Comparison of ENCODE assay signal across 39 cellular contexts in the genomic region with DNA sequence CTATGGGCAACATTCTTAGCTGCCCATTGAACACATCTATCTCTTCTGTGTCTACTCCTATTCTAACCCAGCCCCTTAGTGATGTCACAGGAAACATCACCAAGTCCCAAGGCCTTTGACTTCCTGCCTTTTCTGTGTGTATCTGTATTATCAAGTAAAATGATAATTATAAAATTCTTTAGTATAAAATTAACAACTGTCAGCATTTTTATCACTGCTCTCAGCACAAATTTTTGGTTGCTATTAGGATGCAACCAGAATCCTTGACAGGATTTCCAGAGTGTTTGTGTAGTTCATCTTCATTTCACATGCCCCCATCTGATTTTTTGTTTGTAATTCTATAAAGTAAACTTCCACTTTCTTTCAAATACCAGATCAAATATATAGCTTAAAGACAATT. TPM values are rescaled to one million over a fixed set of nuclear protein-coding genes. Genes with fewer than 3 reads are reported as not detected.
"Had no signal": no experiment of that assay in that cellular context is flagged by ENCODE, and none has a peak within 500 bp of the region (broad histone marks: within the 10 kb centered on the region; RNA-seq: fewer than 3 reads in every experiment).

No MANE protein-coding gene starts in this region.

- H3K4me3 ChIP-seq: adrenal gland, body of pancreas, breast epithelium had no signal

- H3K36me3 ChIP-seq: adrenal gland, brain microvascular endothelial cell, breast epithelium, WERI-Rb-1 had no signal

- H3K9me3 ChIP-seq: adrenal gland, body of pancreas, breast epithelium had no signal

- DNase-seq: activated CD4-positive, alpha-beta T cell treated with anti-CD3 and anti-CD28 coated beads for 1 hour; activated CD4-positive, alpha-beta T cell treated with anti-CD3 and anti-CD28 coated beads for 36 hours; activated CD4-positive, alpha-beta T cell treated with anti-CD3 and anti-CD28 coated beads for 48 hours; activated CD4-positive, alpha-beta T cell treated with anti-CD3 and anti-CD28 coated beads, Interleukin-2, amount 10 ng/mL, durations not matched to agents 7 days and 5 days; activated CD4-positive, alpha-beta T cell treated with anti-CD3 and anti-CD28 coated beads, Interleukin-2, amount 50 U/mL, for 48 hours; activated CD4-positive, CD25-positive, alpha-beta regulatory T cell; activated CD8-positive, alpha-beta memory T cell treated with anti-CD3 and anti-CD28 coated beads, Interleukin-2, amount 50 U/mL, for 4 hours; activated CD8-positive, alpha-beta T cell treated with anti-CD3 and anti-CD28 coated beads for 36 hours; activated effector memory CD4-positive, alpha-beta T cell treated with anti-CD3 and anti-CD28 coated beads, Interleukin-2, amount 50 U/mL, for 16 hours; activated gamma-delta T cell treated with Interleukin-2 at 50 U/mL for 16 hours; activated naive CD4-positive, alpha-beta T cell; activated naive CD4-positive, alpha-beta T cell treated with anti-CD3 and anti-CD28 coated beads for 36 hours; activated naive CD4-positive, alpha-beta T cell treated with anti-CD3 and anti-CD28 coated beads, Interleukin-2, amount 50 U/mL, for 16 hours; activated naive CD8-positive, alpha-beta T cell treated with anti-CD3 and anti-CD28 coated beads for 36 hours; activated T-cell treated with anti-CD3 and anti-CD28 coated beads for 4 hours; activated T-cell treated with anti-CD3 and anti-CD28 coated beads, Interleukin-2, amount 50 U/mL, for 1 hour; activated T-cell treated with anti-CD3 and anti-CD28 coated beads, Interleukin-2, amount 50 U/mL, for 4 hours; activated T-cell treated with anti-CD3 and anti-CD28 coated beads, Interleukin-2, amount 50 U/mL, for 72 hours; adrenal gland; amniotic stem cell; aorta; body of pancreas; brain microvascular endothelial cell; central memory CD4-positive, alpha-beta T cell; T-helper 2 cell; T-helper 9 cell; WERI-Rb-1 had no signal

- H3K4me1 ChIP-seq: adrenal gland, body of pancreas, breast epithelium had no signal

- H3K27me3 ChIP-seq: adrenal gland, body of pancreas, brain microvascular endothelial cell, breast epithelium had no signal

- FAIRE-seq: astrocyte, colon, TTC549 had no signal

- ATAC-seq: activated CD4-positive, alpha-beta T cell treated with anti-CD3 and anti-CD28 coated beads for 36 hours; activated CD4-positive, CD25-positive, alpha-beta regulatory T cell treated with anti-CD3 and anti-CD28 coated beads, Interleukin-2, amount 50 U/mL, for 24 hours; activated CD8-positive, alpha-beta T cell treated with anti-CD3 and anti-CD28 coated beads for 36 hours; activated naive CD4-positive, alpha-beta T cell treated with anti-CD3 and anti-CD28 coated beads, Interleukin-2, amount 50 U/mL, for 72 hours; activated T-cell treated with anti-CD3 and anti-CD28 coated beads, Interleukin-2, amount 50 U/mL, for 4 hours; activated T-cell treated with anti-CD3 and anti-CD28 coated beads, Interleukin-2, amount 50 U/mL, for 72 hours; activated T-helper 17 cell treated with anti-CD3 and anti-CD28 coated beads, Interleukin-2, amount 50 U/mL, for 72 hours; body of pancreas; WTC11 had no signal

- H3K27ac ChIP-seq: adrenal gland, body of pancreas, brain microvascular endothelial cell, breast epithelium, WERI-Rb-1 had no signal

RNA-seq across cellular contexts. Expression of gene OR10Z1, which starts 33.8 kb away (rescaled TPM):
- total RNA-seq: activated CD4-positive, alpha-beta T cell treated with anti-CD3 and anti-CD28 coated beads for 36 hours; activated CD4-positive, alpha-beta T cell treated with anti-CD3 and anti-CD28 coated beads, Interleukin-2, amount 10 ng/mL, durations not matched to agents 7 days and 5 days; activated CD8-positive, alpha-beta memory T cell treated with anti-CD3 and anti-CD28 coated beads for 36 hours; activated CD8-positive, alpha-beta T cell treated with anti-CD3 and anti-CD28 coated beads for 36 hours; activated naive CD4-positive, alpha-beta T cell treated with anti-CD3 and anti-CD28 coated beads for 36 hours; activated naive CD4-positive, alpha-beta T cell treated with anti-CD3 and anti-CD28 coated beads, Interleukin-2, amount 50 U/mL, for 72 hours; activated naive CD8-positive, alpha-beta T cell treated with anti-CD3 and anti-CD28 coated beads for 36 hours; activated T-cell treated with anti-CD3 and anti-CD28 coated beads, Interleukin-2, amount 50 U/mL, for 4 hours; activated T-cell treated with anti-CD3 and anti-CD28 coated beads, Interleukin-2, amount 50 U/mL, for 72 hours; activated T-helper 1 cell treated with anti-CD3 and anti-CD28 coated beads, Interleukin-12 subunit alpha, Interleukin-12 subunit beta, Interleukin-2, Interleukin-4 antibody, amounts not matched to agents 30 ng/mL and 10 ng/mL and 1 ng/mL, durations not matched to agents 14 hours and 24 hours and 36 hours; activated T-helper 17 cell treated with anti-CD3 and anti-CD28 coated beads, Interleukin-2, amount 50 U/mL, for 72 hours; adrenal gland; aorta; astrocyte; body of pancreas; breast epithelium; cardiac septum; cerebellum; WTC11 had no signal
- polyA plus RNA-seq: adrenal gland, aorta had no signal

RNA-seq across cellular contexts. Expression of gene SPTA1, which starts 47.6 kb away (rescaled TPM):
- total RNA-seq: activated CD4-positive, alpha-beta T cell treated with anti-CD3 and anti-CD28 coated beads for 36 hours; activated CD4-positive, alpha-beta T cell treated with anti-CD3 and anti-CD28 coated beads, Interleukin-2, amount 10 ng/mL, durations not matched to agents 7 days and 5 days; activated CD8-positive, alpha-beta memory T cell treated with anti-CD3 and anti-CD28 coated beads for 36 hours; activated naive CD4-positive, alpha-beta T cell treated with anti-CD3 and anti-CD28 coated beads for 36 hours; activated naive CD8-positive, alpha-beta T cell treated with anti-CD3 and anti-CD28 coated beads for 36 hours; activated T-cell treated with anti-CD3 and anti-CD28 coated beads, Interleukin-2, amount 50 U/mL, for 72 hours; activated T-helper 1 cell treated with anti-CD3 and anti-CD28 coated beads, Interleukin-12 subunit alpha, Interleukin-12 subunit beta, Interleukin-2, Interleukin-4 antibody, amounts not matched to agents 30 ng/mL and 10 ng/mL and 1 ng/mL, durations not matched to agents 14 hours and 24 hours and 36 hours; body of pancreas had no signal
- polyA plus RNA-seq: aorta had no signal

RNA-seq across cellular contexts. Expression of gene OR10X1, which starts 59.2 kb away (rescaled TPM):
- total RNA-seq: activated CD4-positive, alpha-beta T cell treated with anti-CD3 and anti-CD28 coated beads for 36 hours; activated CD4-positive, alpha-beta T cell treated with anti-CD3 and anti-CD28 coated beads, Interleukin-2, amount 10 ng/mL, durations not matched to agents 7 days and 5 days; activated CD8-positive, alpha-beta memory T cell treated with anti-CD3 and anti-CD28 coated beads for 36 hours; activated CD8-positive, alpha-beta T cell treated with anti-CD3 and anti-CD28 coated beads for 36 hours; activated naive CD4-positive, alpha-beta T cell treated with anti-CD3 and anti-CD28 coated beads for 36 hours; activated naive CD4-positive, alpha-beta T cell treated with anti-CD3 and anti-CD28 coated beads, Interleukin-2, amount 50 U/mL, for 72 hours; activated naive CD8-positive, alpha-beta T cell treated with anti-CD3 and anti-CD28 coated beads for 36 hours; activated T-cell treated with anti-CD3 and anti-CD28 coated beads, Interleukin-2, amount 50 U/mL, for 4 hours; activated T-cell treated with anti-CD3 and anti-CD28 coated beads, Interleukin-2, amount 50 U/mL, for 72 hours; activated T-helper 1 cell treated with anti-CD3 and anti-CD28 coated beads, Interleukin-12 subunit alpha, Interleukin-12 subunit beta, Interleukin-2, Interleukin-4 antibody, amounts not matched to agents 30 ng/mL and 10 ng/mL and 1 ng/mL, durations not matched to agents 14 hours and 24 hours and 36 hours; activated T-helper 17 cell treated with anti-CD3 and anti-CD28 coated beads, Interleukin-2, amount 50 U/mL, for 72 hours; adrenal gland; aorta; astrocyte; body of pancreas; breast epithelium; cardiac septum; cerebellum; WTC11 had no signal
- polyA plus RNA-seq: adrenal gland, aorta had no signal
